Comparison of ENCODE assay signal across 1 cellular context in genomic region chr15:98792117-98792516, GRCh38.
TF ChIP-seq lines count a peak whose summit lies in the region.

No MANE protein-coding gene starts in this region.

TF ChIP-seq in GM23338, 12 proteins besides CTCF, POLR2A, EP300 and RAD21 (continued from another document):
- TF ChIP-seq ZNF462 (CRISPR knock-in tag; IDR thresholded peaks at IDR 0.05) (no peak), POLR2AphosphoS5 (IDR thresholded peaks at IDR 0.05; ENCODE audit: low read depth) (no peak), EZH2phosphoT487 (IDR thresholded peaks at IDR 0.05; ENCODE audit: unreplicated experiment) (no peak), ETS1 (IDR thresholded peaks at IDR 0.05) (no peak), JUNB (IDR thresholded peaks at IDR 0.05; ENCODE audit: unreplicated experiment) (no peak), CREB1 (CRISPR knock-in tag; IDR thresholded peaks at IDR 0.05; ENCODE audit: low read depth) (no peak), REST (IDR thresholded peaks at IDR 0.05; ENCODE audit: unreplicated experiment) (no peak), ZNF114 (CRISPR knock-in tag; IDR thresholded peaks at IDR 0.05) (no peak)
